14 cellular contexts compared by ENCODE assay signal in the genomic region with DNA sequence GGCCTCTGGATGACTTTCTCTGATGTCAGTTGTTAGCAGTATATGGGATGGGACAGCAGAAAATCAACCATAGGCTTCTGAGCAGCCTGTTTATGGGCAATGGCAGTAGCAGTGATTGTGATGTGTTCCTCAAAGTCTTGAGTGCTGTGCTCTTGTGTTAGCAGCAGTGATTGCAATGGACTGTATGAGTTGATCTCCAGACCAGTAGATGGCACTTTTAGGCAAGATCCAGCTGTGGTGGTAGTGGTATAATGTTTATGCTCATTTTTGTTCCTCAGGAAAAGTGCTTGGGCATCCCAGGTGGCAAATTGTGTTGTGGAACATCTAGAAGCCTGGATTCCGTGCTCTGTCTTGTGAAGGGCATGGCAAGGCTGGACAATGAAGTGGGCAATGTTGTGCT.
A peak's percentile ranks its signal among the peaks of the same experiment; 100 is the strongest.
DNase-seq lines count a peak whose midpoint lies in the region; ATAC-seq and TF ChIP-seq lines count a peak whose summit lies in the region.
"Had no signal": no experiment of that assay in that cellular context is flagged by ENCODE, and none has a peak within 500 bp of the region (broad histone marks: within the 10 kb centered on the region; RNA-seq: fewer than 3 reads in every experiment).

No MANE protein-coding gene starts in this region.

- H3K9me2 ChIP-seq in Karpas-422 (replicated peaks; ENCODE audit: insufficient read depth, low read length): no peaks in the 10 kb centered on the region

- no peaks in the 10 kb centered on the region for H3K4me1 ChIP-seq in Karpas-422 (ENCODE audit: low read length)

- no peak overlapping the region for H3K4me2 ChIP-seq in Karpas-422 (ENCODE audit: low read depth, low read length, poor library complexity, severe bottlenecking)

- H3K4me3 ChIP-seq in Karpas-422 (ENCODE audit: low read length) (no peak overlapping the region), epithelial cell of proximal tubule (ENCODE audit: low read depth, low read length) (no peak overlapping the region)
- H3K4me3 ChIP-seq: GM23248 had no signal

- ATAC-seq in GM19023 (IDR thresholded peaks at IDR 0.05; ENCODE audit: unreplicated experiment) (no peak), HG03439 (IDR thresholded peaks at IDR 0.05; ENCODE audit: unreplicated experiment) (no peak)

- no peak overlapping the region for H3K9ac ChIP-seq in Karpas-422 (ENCODE audit: low read length)
- H3K9ac ChIP-seq: GM23248 had no signal

- H4K20me1 ChIP-seq in Karpas-422 (ENCODE audit: insufficient read depth, low read depth, low read length): no peaks in the 10 kb centered on the region

- DNase-seq in SIG-M5 treated with dmso at 0.1 percent for 504 hours (lab: John Stamatoyannopoulos, UW; ENCODE audit: unreplicated experiment) (peak; percentile 1), SIG-M5 (lab: John Stamatoyannopoulos, UW) (no peak), Karpas-422 (peak; percentile 33), epithelial cell of proximal tubule (ENCODE audit: low read depth) (no peak), RWPE1 (ENCODE audit: low spot score) (no peak)
- DNase-seq: ACHN; C1 segment of cervical spinal cord; CD4-positive, alpha-beta T cell; GF-D8; GM23248; H7 had no signal

- POLR2A ChIA-PET in RWPE1 (lab: Yijun Ruan, JAX; ENCODE audit: low non-redundant PET): no interaction called here

- H2AFZ ChIP-seq in Karpas-422 (ENCODE audit: low read length): no peak overlapping the region
- H2AFZ ChIP-seq: GM23248 had no signal

- peak; percentile 45 for TF ChIP-seq CTCF in VCaP (conservative IDR thresholded peaks at IDR 0.05)
- TF ChIP-seq CTCF in epithelial cell of proximal tubule (conservative IDR thresholded peaks at IDR 0.05; ENCODE audit: low read depth, low read length): peak; percentile 6
- no peak for TF ChIP-seq CTCF in RWPE1 (conservative IDR thresholded peaks at IDR 0.05; ENCODE audit: low read depth)

- no peaks in the 10 kb centered on the region for H3K79me2 ChIP-seq in Karpas-422 (ENCODE audit: low read length)

- H3K9me3 ChIP-seq in Karpas-422 (ENCODE audit: low read length): peaks cover 8% of the 10 kb centered on the region

- no peaks in the 10 kb centered on the region for H3K27me3 ChIP-seq in Karpas-422 (ENCODE audit: low read length)

- no peaks in the 10 kb centered on the region; the same call in 1 of the 2 replicates for H3K36me3 ChIP-seq in Karpas-422 (ENCODE audit: insufficient read depth, low read length)

- no peak overlapping the region for H3K27ac ChIP-seq in Karpas-422 (ENCODE audit: low read length)
- no peak overlapping the region for H3K27ac ChIP-seq in VCaP
- no peak overlapping the region for H3K27ac ChIP-seq in RWPE1
- H3K27ac ChIP-seq: GM23248 had no signal

- CTCF ChIA-PET in RWPE1 (lab: Yijun Ruan, JAX): no interaction called here

Comparison
In these comparisons a context has a peak if more than half of its experiments do, and no peak if none do; other contexts are left out.
1. DNase-seq: peak in SIG-M5 treated with dmso at 0.1 percent for 504 hours (single experiment) and Karpas-422 (single experiment); none in SIG-M5 (single experiment), epithelial cell of proximal tubule (single experiment) and RWPE1 (single experiment).